12 cellular contexts compared by ENCODE assay signal in genomic region chr11:130606781-130607511, GRCh38.
DNase-seq lines count a peak whose midpoint lies in the region; ATAC-seq, FAIRE-seq and TF ChIP-seq lines count a peak whose summit lies in the region.
"Had no signal": no experiment of that assay in that cellular context is flagged by ENCODE, and none has a peak within 500 bp of the region (broad histone marks: within the 10 kb centered on the region; RNA-seq: fewer than 3 reads in every experiment).

No MANE protein-coding gene starts in this region.

- FAIRE-seq in RCC 7860 (lab: Jason Lieb, UNC), result no peak

- no peaks in the 10 kb centered on the region for H3K9me3 ChIP-seq in psoas muscle
- H3K9me3 ChIP-seq: body of pancreas had no signal

- intact Hi-C loops in psoas muscle (cut with DNase I), result loop anchor here in 1 of 2 donors (5.0 to 10.0 kb wide), 2 partner anchors 45 to 162 kb away; partner anchors contain the start of gene ADAMTS15

- 51 to 73% (median 52%) methylated on average over 10 of the region's 10 CpGs for whole genome bisulfite sequencing in psoas muscle, 3 donors

- peaks cover 6% of the 10 kb centered on the region for H3K4me1 ChIP-seq in psoas muscle
- H3K4me1 ChIP-seq: body of pancreas had no signal

- ATAC-seq in psoas muscle (no peak), HG03095 (IDR thresholded peaks at IDR 0.05; ENCODE audit: unreplicated experiment) (no peak)
- ATAC-seq: body of pancreas had no signal

- TF ChIP-seq CTCF in foreskin fibroblast (IDR thresholded peaks at IDR 0.05; ENCODE audit: low read depth, low read length) (no peak), psoas muscle (IDR thresholded peaks at IDR 0.05) (no peak)

- no peaks in the 10 kb centered on the region for H3K36me3 ChIP-seq in psoas muscle (ENCODE audit: insufficient read depth in 1 of 2, low read depth in 1 of 2)
- H3K36me3 ChIP-seq: WERI-Rb-1 had no signal

- no peak overlapping the region for H3K27ac ChIP-seq in psoas muscle
- H3K27ac ChIP-seq: body of pancreas, WERI-Rb-1 had no signal

- in situ Hi-C loops in ACHN (cut with HindIII; ENCODE audit: low pct_ligation_motif_present, low pct_unique_long_range_greater_than_20kb, low sequenced_read_pairs), result no loop called here

- H3K27me3 ChIP-seq in psoas muscle (ENCODE audit: insufficient read depth in 3 of 3, low read length in 2 of 3), result no peaks in the 10 kb centered on the region
- H3K27me3 ChIP-seq: body of pancreas had no signal

- peak; percentile 9 for DNase-seq in ACHN
- peak; percentile 15 for DNase-seq in RCC 7860 (ENCODE audit: low spot score)
- DNase-seq in foreskin fibroblast, result peak; percentile 49 to 84
- peak; percentile 44 to 71 for DNase-seq in psoas muscle
- no peak for DNase-seq in GF-D8 (lab: John Stamatoyannopoulos, UW)
- DNase-seq in activated naive CD4-positive, alpha-beta T cell treated with Interleukin-2 at 50 U/mL for 16 hours, result no peak
- no peak for DNase-seq in GM19240 (ENCODE audit: insufficient read length, low spot score)
- DNase-seq: activated T-cell treated with anti-CD3 and anti-CD28 coated beads for 4 hours, body of pancreas, NCI-H446 treated with DMSO at 0.1 percent for 48 hours, WERI-Rb-1 had no signal

- H3K4me3 ChIP-seq in foreskin fibroblast (ENCODE audit: low read depth in 1 of 2, low read length in 2 of 2), result no peak overlapping the region
- no peak overlapping the region for H3K4me3 ChIP-seq in psoas muscle
- H3K4me3 ChIP-seq: body of pancreas had no signal

Comparison
In these comparisons a context has a peak if more than half of its experiments do, and no peak if none do; other contexts are left out.
1. DNase-seq: peak in ACHN (single experiment), RCC 7860 (single experiment), foreskin fibroblast (2 of 2) and psoas muscle (2 of 2); none in GF-D8 (single experiment), activated naive CD4-positive, alpha-beta T cell treated with Interleukin-2 at 50 U/mL for 16 hours (single experiment) and GM19240 (single experiment).